Comparison of ENCODE assay signal across 10 cellular contexts in genomic region chr7:150964593-150965111, GRCh38. TPM values are rescaled to one million over a fixed set of nuclear protein-coding genes. Genes with fewer than 3 reads are reported as not detected.
A peak's percentile ranks its signal among the peaks of the same experiment; 100 is the strongest.
DNase-seq lines count a peak whose midpoint lies in the region; ATAC-seq, FAIRE-seq and TF ChIP-seq lines count a peak whose summit lies in the region.
"Had no signal": no experiment of that assay in that cellular context is flagged by ENCODE, and none has a peak within 500 bp of the region (broad histone marks: within the 10 kb centered on the region; RNA-seq: fewer than 3 reads in every experiment).

No MANE protein-coding gene starts in this region.

- peaks cover 26% of the 10 kb centered on the region for H3K4me1 Mint-ChIP-seq in neural progenitor cell

- H3K27me3 ChIP-seq in HCT116 (ENCODE audit: insufficient read depth, low read length) (no peaks in the 10 kb centered on the region), H1 (replicated peaks in 1 of 4; ENCODE audit: control insufficient read depth in 3 of 4, extremely low read depth in 1 of 4, insufficient read depth in 3 of 4, low read length in 3 of 4) (peaks cover 0 to 4% (median 0%) of the 10 kb centered on the region in 4 experiments; a peak in 2 of 7 replicates), neural progenitor cell (no peaks in the 10 kb centered on the region)

- H3K9ac ChIP-seq in HCT116 (ENCODE audit: low read length) (peak overlapping the region; percentile 10; the same call in 1 of the 2 replicates), H1 (replicated peaks in 1 of 4; ENCODE audit: extremely low read depth in 1 of 4, low read depth in 3 of 4, low read length in 3 of 4) (no peak overlapping the region), neural progenitor cell (no peak overlapping the region)

- H2BK5ac ChIP-seq in H1 (ENCODE audit: low read depth, low read length), result no peak overlapping the region

- H3K14ac ChIP-seq in H1 (ENCODE audit: insufficient read length), result no peak overlapping the region

- CTCF ChIA-PET in HCT116 (lab: Charles Lee), result interaction anchor here (0.6 to 3.3 kb wide), 9 partner anchors 10 to 151 kb away, joined by 3 to 25 read pairs (median 3); no protein-coding TSS in a partner anchor
- CTCF ChIA-PET in H1 (lab: Charles Lee; ENCODE audit: partially characterized antibody), result interaction anchor here (0.8 to 27.0 kb wide), 19 partner anchors 1 to 186 kb away, joined by 3 to 797 read pairs (median 7); partner anchors contain the start of genes KCNH2 and NOS3
- CTCF ChIA-PET in GM10248 (lab: Yijun Ruan, JAX), result interaction anchor here (1.3 to 4.4 kb wide), 7 partner anchors 10 to 146 kb away, joined by 5 to 53 read pairs (median 10); no protein-coding TSS in a partner anchor

- H3K23ac ChIP-seq in H1 (ENCODE audit: insufficient read length), result no peak overlapping the region

- no peak overlapping the region for H2AFZ ChIP-seq in HCT116 (ENCODE audit: low read depth, low read length, poor library complexity, severe bottlenecking)
- H2AFZ ChIP-seq in H1 (ENCODE audit: low read length), result no peak overlapping the region
- no peak overlapping the region for H2AFZ ChIP-seq in neural progenitor cell (replicated peaks)

- H3K4me2 ChIP-seq in HCT116 (ENCODE audit: low read length), result peak overlapping the region; percentile 67
- no peak overlapping the region for H3K4me2 ChIP-seq in H1 (ENCODE audit: insufficient read depth in 1 of 2, low read depth in 2 of 2, low read length in 2 of 2)
- no peak overlapping the region for H3K4me2 ChIP-seq in neural progenitor cell

- H3K9me3 ChIP-seq in HCT116 (ENCODE audit: control insufficient read depth in 1 of 2, insufficient read depth in 1 of 2, low read depth in 1 of 2, low read length in 2 of 2) (no peaks in the 10 kb centered on the region), H1 (ENCODE audit: insufficient read depth in 2 of 2, low read depth in 1 of 2, low read length in 1 of 2) (no peaks in the 10 kb centered on the region), neural progenitor cell (ENCODE audit: low read depth) (no peaks in the 10 kb centered on the region)

- no peak overlapping the region for H3K4ac ChIP-seq in H1 (replicated peaks; ENCODE audit: insufficient read length, low read depth, low read length)

- BruUV-seq in HCT116 (replicated peaks; lab: Mats Ljungman, UMichigan), result no TSS peak

- peak overlapping the region; percentile 81; the same call in 1 of the 2 replicates for H2BK15ac ChIP-seq in H1 (ENCODE audit: low read length)

- RAD21 ChIA-PET in HCT116 (lab: Charles Lee; ENCODE audit: low non-redundant PET in 1 of 2, low total read pairs in 2 of 2, uncharacterized antibody in 2 of 2, unreplicated experiment in 2 of 2), result interaction anchor here (0.5 to 1.4 kb wide), 2 partner anchors 48 to 63 kb away, joined by 4 to 5 read pairs; partner anchors contain the start of gene ABCB8 (in 1 of the 2)

- H3F3A ChIP-seq in neural progenitor cell (ENCODE audit: low read depth), result no peaks in the 10 kb centered on the region

- H3K27ac ChIP-seq in HCT116 (ENCODE audit: low read depth, low read length), result peak overlapping the region; percentile 34
- no peak overlapping the region for H3K27ac ChIP-seq in H1 (ENCODE audit: low read depth, low read length)
- H3K27ac ChIP-seq in neural progenitor cell, result no peak overlapping the region

- no peak overlapping the region for H3K56ac ChIP-seq in H1 (replicated peaks; ENCODE audit: insufficient read length, low read depth, low read length)

- TF ChIP-seq POLR2A in HCT116 (IDR thresholded peaks at IDR 0.05; ENCODE audit: borderline replicate concordance, extremely low read depth, insufficient read depth, insufficient read length) (no peak), H1 (IDR thresholded peaks at IDR 0.05; ENCODE audit: control extremely low read depth in 1 of 2, low read depth in 2 of 2, low read length in 2 of 2) (no peak)

- no peaks in the 10 kb centered on the region for H3K9me3 Mint-ChIP-seq in neural progenitor cell
- H3K9me3 Mint-ChIP-seq: activated naive CD8-positive, alpha-beta T cell treated with anti-CD3 and anti-CD28 coated beads, Interleukin-2, amount 10 ng/mL, durations not matched to agents 7 days and 5 days had no signal

- H3K27me3 Mint-ChIP-seq in neural progenitor cell (ENCODE audit: insufficient read depth, low read depth), result peaks cover 14% of the 10 kb centered on the region

- no peak for TF ChIP-seq EP300 in H1 (IDR thresholded peaks at IDR 0.05; ENCODE audit: borderline replicate concordance in 1 of 2, low read depth in 2 of 2, low read length in 2 of 2)

- no peak overlapping the region for H3K18ac ChIP-seq in H1 (ENCODE audit: extremely low read depth, low read length)

- no peak overlapping the region for H3K4me3 Mint-ChIP-seq in neural progenitor cell
- H3K4me3 Mint-ChIP-seq: activated naive CD8-positive, alpha-beta T cell treated with anti-CD3 and anti-CD28 coated beads, Interleukin-2, amount 10 ng/mL, durations not matched to agents 7 days and 5 days had no signal

- no peak overlapping the region for H4K5ac ChIP-seq in H1 (ENCODE audit: insufficient read length, low read depth, low read length)

- H4K8ac ChIP-seq in H1 (ENCODE audit: extremely low read depth, insufficient read depth, low read length), result no peak overlapping the region

- in situ Hi-C loops in GM13977 (cut with MboI; ENCODE audit: low pct_unique_long_range_greater_than_20kb, low sequenced_read_pairs, unreplicated experiment), result no loop called here

- no peak for FAIRE-seq in H1 (lab: Jason Lieb, UNC)

- H4K20me1 ChIP-seq in HCT116 (ENCODE audit: insufficient read depth) (no peaks in the 10 kb centered on the region), H1 (replicated peaks in 1 of 2; ENCODE audit: control insufficient read depth in 1 of 2, insufficient read depth in 2 of 2, low read length in 2 of 2) (no peaks in the 10 kb centered on the region), neural progenitor cell (ENCODE audit: low read depth) (no peaks in the 10 kb centered on the region)

- H2BK20ac ChIP-seq in H1 (ENCODE audit: low read length), result no peak overlapping the region

- peak; percentile 41 for TF ChIP-seq RAD21 in HCT116 (IDR thresholded peaks at IDR 0.05; ENCODE audit: low read depth)
- TF ChIP-seq RAD21 in H1 (IDR thresholded peaks at IDR 0.05 in 1 of 2, conservative IDR thresholded peaks at IDR 0.05 in 1 of 2; ENCODE audit: low read depth in 2 of 2, low read length in 2 of 2), result peak in 1 of 2 experiments; percentile 17; a peak in 1 of 4 replicates

- peak; percentile 78 for ATAC-seq in HCT116

- H3K4me3 ChIP-seq in HCT116 (replicated peaks in 1 of 2; ENCODE audit: low read depth in 1 of 2, low read length in 2 of 2) (peak overlapping the region in 1 of 2 experiments; percentile 12; a peak in 1 of 4 replicates), H1 (ENCODE audit: extremely low read depth in 1 of 4, insufficient read depth in 2 of 4, low read depth in 3 of 4, low read length in 4 of 4) (no peak overlapping the region), neural progenitor cell (no peak overlapping the region)

- no peaks in the 10 kb centered on the region for H3K36me3 Mint-ChIP-seq in neural progenitor cell
- H3K36me3 Mint-ChIP-seq: activated naive CD8-positive, alpha-beta T cell treated with anti-CD3 and anti-CD28 coated beads, Interleukin-2, amount 10 ng/mL, durations not matched to agents 7 days and 5 days had no signal

- DNase-seq in HCT116 (ENCODE audit: low read depth, low spot score) (no peak), NCI-H510A treated with DMSO at 0.1 percent for 48 hours (lab: John Stamatoyannopoulos, UW) (peak; percentile 10), H1 (ENCODE audit: low read depth in 1 of 2, low spot score in 2 of 2) (no peak), neural progenitor cell (ENCODE audit: low spot score) (peak; percentile 60), GM13977 (ENCODE audit: low spot score) (no peak), NOMO-1 treated with dmso at 0.1 percent for 144 hours (lab: John Stamatoyannopoulos, UW; ENCODE audit: unreplicated experiment) (no peak), GM10248 (ENCODE audit: extremely low spot score) (no peak), GM10266 (ENCODE audit: extremely low spot score) (no peak)
- DNase-seq: activated naive CD8-positive, alpha-beta T cell treated with anti-CD3 and anti-CD28 coated beads, Interleukin-2, amount 10 ng/mL, durations not matched to agents 7 days and 5 days; DMS79 had no signal

- POLR2A ChIA-PET in HCT116 (lab: Charles Lee), result no interaction called here
- POLR2A ChIA-PET in H1 (lab: Charles Lee; ENCODE audit: partially characterized antibody), result interaction anchor here (1.0 to 1.9 kb wide), 4 partner anchors 11 to 15 kb away, joined by 6 read pairs; no protein-coding TSS in a partner anchor
- POLR2A ChIA-PET in GM10248 (lab: Yijun Ruan, JAX), result no interaction called here

- no peak overlapping the region for H2BK12ac ChIP-seq in H1 (ENCODE audit: low read depth, low read length)

- H3K36me3 ChIP-seq in HCT116 (ENCODE audit: control insufficient read depth in 1 of 2, insufficient read depth in 2 of 2, low read length in 2 of 2), result no peaks in the 10 kb centered on the region
- no peaks in the 10 kb centered on the region for H3K36me3 ChIP-seq in H1 (ENCODE audit: control insufficient read depth in 2 of 4, insufficient read depth in 4 of 4, low read length in 3 of 4)
- no peaks in the 10 kb centered on the region for H3K36me3 ChIP-seq in neural progenitor cell

- WGBS in H1 (ENCODE audit: extremely low coverage in 1 of 2, insufficient coverage in 1 of 2, insufficient read length in 1 of 2, insufficient replicate concordance in 2 of 2, low coverage in 1 of 2, low lambda C conversion rate in 2 of 2, missing lambda C conversion rate in 1 of 2), 2 experiments, result 83% methylated on average over 16 of the region's 16 CpGs; no CpG with 5 or more reads in 1 of the 2 experiments

- H3K4me1 ChIP-seq in HCT116 (ENCODE audit: control insufficient read depth in 1 of 2, insufficient read depth in 2 of 2, low read length in 2 of 2) (peaks cover 20 to 27% of the 10 kb centered on the region in 2 experiments), H1 (replicated peaks in 1 of 4; ENCODE audit: control insufficient read depth in 3 of 4, insufficient read depth in 4 of 4, low read length in 3 of 4) (peaks cover 2 to 15% (median 12%) of the 10 kb centered on the region in 4 experiments), neural progenitor cell (peaks cover 12% of the 10 kb centered on the region)

- TF ChIP-seq CTCF in HCT116 (IDR thresholded peaks at IDR 0.05 in 2 of 3, conservative IDR thresholded peaks at IDR 0.05 in 1 of 3; ENCODE audit: borderline replicate concordance in 1 of 3, insufficient read depth in 1 of 3, low read depth in 2 of 3, low read length in 2 of 3), result peak; percentile 18 to 25 (median 19); a peak in 2 of 6 replicates
- TF ChIP-seq CTCF in H1 (IDR thresholded peaks at IDR 0.05; ENCODE audit: control extremely low read depth in 1 of 3, insufficient read depth in 1 of 3, low read depth in 1 of 3, low read length in 3 of 3), result peak in 2 of 3 experiments; percentile 23 to 31; a peak in 3 of 4 replicates
- TF ChIP-seq CTCF in neural progenitor cell (IDR thresholded peaks at IDR 0.05), result peak; percentile 13
- no peak for TF ChIP-seq CTCF in GM13977 (IDR thresholded peaks at IDR 0.05; ENCODE audit: extremely low read depth, insufficient read depth, missing control alignments)
- TF ChIP-seq CTCF in GM10248 (IDR thresholded peaks at IDR 0.05; ENCODE audit: control extremely low read depth, extremely low read depth, low read depth, missing control alignments), result no peak
- no peak for TF ChIP-seq CTCF in GM10266 (IDR thresholded peaks at IDR 0.05; ENCODE audit: control insufficient read depth, insufficient read depth, low read depth, missing control alignments)

- peak overlapping the region; percentile 53 for H3K27ac Mint-ChIP-seq in neural progenitor cell
- H3K27ac Mint-ChIP-seq: activated naive CD8-positive, alpha-beta T cell treated with anti-CD3 and anti-CD28 coated beads, Interleukin-2, amount 10 ng/mL, durations not matched to agents 7 days and 5 days had no signal

- no peak overlapping the region; the same call in 1 of the 2 replicates for H2AK5ac ChIP-seq in H1 (ENCODE audit: low read depth, low read length)

- H3K23me2 ChIP-seq in H1 (ENCODE audit: low read depth, low read length), result no peaks in the 10 kb centered on the region; the same call in 1 of the 2 replicates

- H4K91ac ChIP-seq in H1 (replicated peaks; ENCODE audit: insufficient read length, low read length), result no peak overlapping the region

- no peak overlapping the region for H2BK120ac ChIP-seq in H1 (replicated peaks; ENCODE audit: low read depth, low read length)

- intact Hi-C loops in HCT116 (cut with micrococcal nuclease), result no loop called here

- H3K79me1 ChIP-seq in H1 (ENCODE audit: low read depth, low read length), result no peaks in the 10 kb centered on the region

- H3K9me2 ChIP-seq in HCT116 (ENCODE audit: insufficient read depth), result no peaks in the 10 kb centered on the region

- H3K79me2 ChIP-seq in HCT116 (ENCODE audit: insufficient read depth, low read length) (no peaks in the 10 kb centered on the region), H1 (ENCODE audit: control insufficient read depth in 1 of 2, insufficient read depth in 2 of 2, low read length in 2 of 2) (no peaks in the 10 kb centered on the region), neural progenitor cell (ENCODE audit: low read depth) (no peaks in the 10 kb centered on the region)

RNA-seq across cellular contexts. Expression of gene KCNH2, which starts 13.5 kb away (rescaled TPM):
- total RNA-seq in HCT116 (2021; ENCODE audit: unreplicated experiment), result 9.7 TPM
- polyA plus RNA-seq in HCT116 (2012), result 8.4 and 10.4 TPM in 2 replicates
- total RNA-seq in H1 (2021; fragmentation: NEBNext Ultra II Directional; extraction: Animal tissue kit (Norgen Biotek cat#: 25700)), result 7.7 and 8.0 TPM in 2 replicates
- 15.0 and 20.5 TPM in 2 replicates for polyA plus RNA-seq in H1 (2011; rRNA removed)
- polyA plus RNA-seq in H1 (2011; cell fraction: cytosol; rRNA removed), result 13.4 TPM
- polyA plus RNA-seq in H1 (2011; cell fraction: nucleus; rRNA removed), result 23.6 TPM
- 5.5 to 12.1 TPM (median 10.4 TPM) in 4 replicates for polyA plus RNA-seq in H1 (2012, experiment 1 of 2)
- polyA plus RNA-seq in H1 (2012, experiment 2 of 2), result 7.6 TPM
- polyA plus RNA-seq in H1 (2013, experiment 1 of 2), result 7.6 TPM
- 7.2 TPM for polyA plus RNA-seq in H1 (2013, experiment 2 of 2)
- polyA minus RNA-seq in H1 (2011; rRNA and poly(A)+ RNA removed), result 8.9 and 10.2 TPM in 2 replicates
- polyA minus RNA-seq in H1 (2011; cell fraction: cytosol; rRNA and poly(A)+ RNA removed), result 9.5 TPM
- polyA minus RNA-seq in H1 (2011; cell fraction: nucleus; rRNA and poly(A)+ RNA removed), result 7.0 TPM
- total RNA-seq in neural progenitor cell (ENCODE audit: low replicate concordance), result 2.6 and 11.1 TPM in 2 replicates

RNA-seq across cellular contexts. Expression of gene NOS3, which starts 26.2 kb away (rescaled TPM):
- 35.8 TPM for total RNA-seq in HCT116 (2021; ENCODE audit: unreplicated experiment)
- polyA plus RNA-seq in HCT116 (2012), result 42.7 and 44.0 TPM in 2 replicates
- total RNA-seq in H1 (2021; fragmentation: NEBNext Ultra II Directional; extraction: Animal tissue kit (Norgen Biotek cat#: 25700)), result 4.4 and 4.7 TPM in 2 replicates
- 16.2 and 20.9 TPM in 2 replicates for polyA plus RNA-seq in H1 (2011; rRNA removed)
- polyA plus RNA-seq in H1 (2011; cell fraction: cytosol; rRNA removed), result 8.1 TPM
- 12.6 TPM for polyA plus RNA-seq in H1 (2011; cell fraction: nucleus; rRNA removed)
- polyA plus RNA-seq in H1 (2012, experiment 1 of 2), result 4.2 to 10.6 TPM (median 8.1 TPM) in 4 replicates
- polyA plus RNA-seq in H1 (2012, experiment 2 of 2), result 5.2 TPM
- 4.2 TPM for polyA plus RNA-seq in H1 (2013, experiment 1 of 2)
- polyA plus RNA-seq in H1 (2013, experiment 2 of 2), result 3.5 TPM
- polyA minus RNA-seq in H1 (2011; rRNA and poly(A)+ RNA removed), result 5.4 and 6.9 TPM in 2 replicates
- 7.7 TPM for polyA minus RNA-seq in H1 (2011; cell fraction: cytosol; rRNA and poly(A)+ RNA removed)
- polyA minus RNA-seq in H1 (2011; cell fraction: nucleus; rRNA and poly(A)+ RNA removed), result 10.1 TPM
- 1.3 and 11.0 TPM in 2 replicates for total RNA-seq in neural progenitor cell (ENCODE audit: low replicate concordance)

RNA-seq across cellular contexts. Expression of gene ATG9B, which starts 59.6 kb away (rescaled TPM):
- total RNA-seq in HCT116 (2021; ENCODE audit: unreplicated experiment), result 2.1 TPM
- 5.8 and 6.9 TPM in 2 replicates for polyA plus RNA-seq in HCT116 (2012)
- 2.3 and 2.6 TPM in 2 replicates for total RNA-seq in H1 (2021; fragmentation: NEBNext Ultra II Directional; extraction: Animal tissue kit (Norgen Biotek cat#: 25700))
- polyA plus RNA-seq in H1 (2011; rRNA removed), result 1.4 and 2.7 TPM in 2 replicates
- polyA plus RNA-seq in H1 (2011; cell fraction: cytosol; rRNA removed), result 2.7 TPM
- polyA plus RNA-seq in H1 (2011; cell fraction: nucleus; rRNA removed), result 6.4 TPM
- polyA plus RNA-seq in H1 (2012, experiment 1 of 2), result 2.7 to 4.3 TPM (median 3.1 TPM) in 4 replicates
- 0.79 TPM for polyA plus RNA-seq in H1 (2012, experiment 2 of 2)
- 1.7 TPM for polyA plus RNA-seq in H1 (2013, experiment 1 of 2)
- 1.8 TPM for polyA plus RNA-seq in H1 (2013, experiment 2 of 2)
- 0.19 and 0.51 TPM in 2 replicates for polyA minus RNA-seq in H1 (2011; rRNA and poly(A)+ RNA removed)
- polyA minus RNA-seq in H1 (2011; cell fraction: cytosol; rRNA and poly(A)+ RNA removed), result 0.88 TPM
- 0.60 TPM for polyA minus RNA-seq in H1 (2011; cell fraction: nucleus; rRNA and poly(A)+ RNA removed)
- total RNA-seq in neural progenitor cell (ENCODE audit: low replicate concordance), result 0.43 and 1.8 TPM in 2 replicates

Comparison
In these comparisons a context has a peak if more than half of its experiments do, and no peak if none do; other contexts are left out.
1. DNase-seq: peak in NCI-H510A treated with DMSO at 0.1 percent for 48 hours (single experiment) and neural progenitor cell (single experiment); none in HCT116 (single experiment), H1 (0 of 2), GM13977 (single experiment), NOMO-1 treated with dmso at 0.1 percent for 144 hours (single experiment), GM10248 (single experiment) and GM10266 (single experiment).
2. CTCF ChIP-seq: peak in HCT116 (3 of 3), H1 (2 of 3) and neural progenitor cell (single experiment); none in GM13977 (single experiment), GM10248 (single experiment) and GM10266 (single experiment).
3. Of the 16 proteins assayed by ChIP-seq in both H1 and HCT116: peak only in H1: none; only in HCT116: none; in both: CTCF; in neither: 14; mixed calls (peak in some experiments, not most) for 1.